ENCODE assay signal across 8 cellular contexts in genomic region chr20:49611539-49612126, GRCh38. TPM values are rescaled to one million over a fixed set of nuclear protein-coding genes. Genes with fewer than 3 reads are reported as not detected.
DNase-seq lines count a peak whose midpoint lies in the region; ATAC-seq and TF ChIP-seq lines count a peak whose summit lies in the region.
"Not testable (repeated sequence)": the region's sequence is repeated elsewhere in the genome, so short reads cannot be mapped to it uniquely, and the experiment has no call there.

No MANE protein-coding gene starts in this region.

- not testable (repeated sequence) for H3K9ac ChIP-seq in DND-41 (ENCODE audit: low read depth, low read length); rectal smooth muscle tissue (ENCODE audit: low read length)
- H3K9ac ChIP-seq in mucosa of rectum (ENCODE audit: low read depth in 1 of 2, low read length in 2 of 2) = peak overlapping the region; percentile 32 to 56

- TF ChIP-seq CTCF in DND-41 (IDR thresholded peaks at IDR 0.05; ENCODE audit: borderline replicate concordance, extremely low read depth, low read length, poor library complexity, severe bottlenecking); WTC11 (IDR thresholded peaks at IDR 0.05); heart left ventricle (IDR thresholded peaks at IDR 0.05); transverse colon (IDR thresholded peaks at IDR 0.05): not testable (repeated sequence)

- not testable (repeated sequence) for H3K79me2 ChIP-seq in DND-41 (ENCODE audit: insufficient read depth, low read length)

- not testable (repeated sequence) for ATAC-seq in DND-41 (ENCODE audit: insufficient read depth, low read depth); WTC11; heart left ventricle

- not testable (repeated sequence) for H4K20me1 ChIP-seq in DND-41 (ENCODE audit: insufficient read depth, low read length)

- intact Hi-C loops in heart left ventricle (cut with DNase I) = loop anchor here (1.0 to 10.0 kb wide), 21 partner anchors 101 to 317 kb away; partner anchors contain the start of genes B4GALT5 (in 5 of the 10), SLC9A8 (in 2 of the 10) and SPATA2 (in 1 of the 10)
- intact Hi-C loops in transverse colon (cut with DNase I; ENCODE audit: low total_unique reads) = loop anchor here (10.0 kb wide), 1 partner anchor 313 kb away; no protein-coding TSS in a partner anchor

- H3K4me3 ChIP-seq in DND-41 (ENCODE audit: low read depth in 1 of 2, low read length in 2 of 2) = not testable (repeated sequence)
- H3K4me3 ChIP-seq in heart left ventricle (peak overlapping the region in 7 of 12 donors; percentile 3 to 34 (median 12)), mucosa of rectum (ENCODE audit: low read length in 2 of 2) (peak overlapping the region; percentile 49 to 70), rectal smooth muscle tissue (ENCODE audit: low read length) (peak overlapping the region; percentile 42), transverse colon (peak overlapping the region in 1 of 4 donors; percentile 27)

- H3K27ac ChIP-seq in DND-41 (ENCODE audit: low read length); mucosa of rectum (ENCODE audit: low read depth in 2 of 2, low read length in 2 of 2); rectal smooth muscle tissue (ENCODE audit: low read depth, low read length): not testable (repeated sequence)
- H3K27ac ChIP-seq in caudate nucleus (ENCODE audit: low read depth, low read length) (peak overlapping the region; percentile 36), heart left ventricle (peak overlapping the region in 8 of 12 donors; percentile 13 to 52 (median 40)), transverse colon (peak overlapping the region in 3 of 4 donors; percentile 25 to 54 (median 45))

- WGBS in heart left ventricle, 4 donors = 57 to 73% (median 68%) methylated on average over 6 of the region's 6 CpGs
- 64% methylated on average over 6 of the region's 6 CpGs; no CpG with 5 or more reads in 1 of the 2 donors for WGBS in transverse colon (ENCODE audit: low coverage in 1 of 2), 2 donors

- POLR2A ChIA-PET in WTC11 (lab: Charles Lee) = not testable (repeated sequence)

- H3K27me3 ChIP-seq in DND-41 (ENCODE audit: insufficient read depth, low read length, poor library complexity); heart left ventricle; mucosa of rectum (ENCODE audit: control insufficient read depth in 2 of 2, insufficient read depth in 2 of 2, low read length in 2 of 2); rectal smooth muscle tissue (ENCODE audit: control insufficient read depth, insufficient read depth, low read length); transverse colon: not testable (repeated sequence)

- in situ Hi-C loops in transverse colon (cut with MboI; ENCODE audit: low pct_ligation_motif_present in 1 of 4, low pct_unique_long_range_greater_than_20kb in 1 of 4, low sequenced_read_pairs in 3 of 4) = loop anchor here in 3 of 4 donors (5.0 to 25.0 kb wide), 3 partner anchors 226 to 236 kb away; no protein-coding TSS in a partner anchor

- H3K4me1 ChIP-seq in DND-41 (ENCODE audit: insufficient read depth, low read length) (peaks cover 14% of the 10 kb centered on the region), heart left ventricle (peaks cover 0 to 44% (median 15%) of the 10 kb centered on the region in 12 donors), mucosa of rectum (ENCODE audit: control insufficient read depth in 2 of 2, insufficient read depth in 2 of 2, low read length in 2 of 2) (peaks cover 14 to 21% of the 10 kb centered on the region in 2 donors), transverse colon (peaks cover 8 to 17% (median 10%) of the 10 kb centered on the region in 4 donors)
- not testable (repeated sequence) for H3K4me1 ChIP-seq in rectal smooth muscle tissue (ENCODE audit: control insufficient read depth, insufficient read depth, low read length)

- H3K4me3 Mint-ChIP-seq in WTC11 = peak overlapping the region; percentile 39; the same call in 1 of the 2 replicates

- not testable (repeated sequence) for DNase-seq in DND-41; WTC11 (ENCODE audit: low spot score); caudate nucleus (lab: John Stamatoyannopoulos, UW); heart left ventricle; transverse colon
- DNase-seq in NCI-H524 (lab: John Stamatoyannopoulos, UW) = peak; percentile 44 to 65

- H3K36me3 ChIP-seq in DND-41 (ENCODE audit: insufficient read depth, low read length); heart left ventricle; mucosa of rectum (ENCODE audit: control insufficient read depth in 2 of 2, insufficient read depth in 2 of 2, low read length in 2 of 2); rectal smooth muscle tissue (ENCODE audit: control insufficient read depth, insufficient read depth, low read length); transverse colon: not testable (repeated sequence)

- not testable (repeated sequence) for H3K27ac Mint-ChIP-seq in WTC11

- peak overlapping the region; percentile 44; the same call in 1 of the 2 replicates for H3K4me2 ChIP-seq in DND-41 (ENCODE audit: insufficient read depth, low read length)

- H3K36me3 Mint-ChIP-seq in WTC11 = not testable (repeated sequence)

- TF ChIP-seq POLR2A in heart left ventricle (IDR thresholded peaks at IDR 0.05); transverse colon (IDR thresholded peaks at IDR 0.05): not testable (repeated sequence)

- not testable (repeated sequence) for H3K4me1 Mint-ChIP-seq in WTC11

- not testable (repeated sequence) for H3K27me3 Mint-ChIP-seq in WTC11 (ENCODE audit: low read depth)

- H3K9me3 Mint-ChIP-seq in WTC11 = not testable (repeated sequence)

- H2AFZ ChIP-seq in DND-41 (ENCODE audit: low read depth, low read length) = not testable (repeated sequence)

- CTCF ChIA-PET in WTC11 (lab: Charles Lee) = interaction anchor here (0.9 to 2.7 kb wide), 5 partner anchors 8 to 275 kb away, joined by 3 to 15 read pairs (median 7); no protein-coding TSS in a partner anchor

- not testable (repeated sequence) for TF ChIP-seq EP300 in transverse colon (IDR thresholded peaks at IDR 0.05; ENCODE audit: low read depth)

- not testable (repeated sequence) for H3K9me3 ChIP-seq in DND-41 (ENCODE audit: insufficient read depth, low read length, severe bottlenecking); heart left ventricle; mucosa of rectum (ENCODE audit: control insufficient read depth in 2 of 2, low read length in 2 of 2); transverse colon

TF ChIP-seq in WTC11, 78 proteins besides CTCF, POLR2A, EP300 and RAD21:
- TF ChIP-seq ZNF121 (CRISPR knock-in tag; IDR thresholded peaks at IDR 0.05) = peak; percentile 5; the same call in 1 of the 2 replicates
TF ChIP-seq in WTC11: peak in this region for 1; not testable (repeated sequence) for 77.

RNA-seq across cellular contexts. Expression of gene PTGIS, which starts 43.7 kb away (rescaled TPM):
- total RNA-seq in WTC11 (2021) (24.3 to 37.0 TPM (median 34.4 TPM) in 3 replicates), heart left ventricle (10 to 100 TPM; 11.9 to 95.2 (median 22.0) TPM), transverse colon (10 to 100 TPM in 3 of 4 donors, 1 to 10 TPM in 1; 9.4 to 22.3 (median 15.6) TPM)
- polyA plus RNA-seq in heart left ventricle = 1 to 10 TPM; 5.3 to 7.3 TPM
